25 cellular contexts compared by ENCODE assay signal in genomic region chr9:121781701-121782464, GRCh38.
A peak's percentile ranks its signal among the peaks of the same experiment; 100 is the strongest.
DNase-seq lines count a peak whose midpoint lies in the region; ATAC-seq and TF ChIP-seq lines count a peak whose summit lies in the region.
"Had no signal": no experiment of that assay in that cellular context is flagged by ENCODE, and none has a peak within 500 bp of the region (broad histone marks: within the 10 kb centered on the region; RNA-seq: fewer than 3 reads in every experiment).

No MANE protein-coding gene starts in this region.

- H3K27ac ChIP-seq in endodermal cell (ENCODE audit: low read depth, low read length) (no peak overlapping the region), osteoblast (ENCODE audit: low read depth, low read length) (no peak overlapping the region), A673 (ENCODE audit: low read depth, low read length, poor library complexity, severe bottlenecking) (no peak overlapping the region)
- H3K27ac ChIP-seq: body of pancreas, parathyroid adenoma, VCaP had no signal

- intact Hi-C loops in A673 (cut with micrococcal nuclease; ENCODE audit: unreplicated experiment) = no loop called here

- H3K27ac Mint-ChIP-seq in endodermal cell (no peak overlapping the region), progenitor cell of endocrine pancreas (no peak overlapping the region)
- H3K27ac Mint-ChIP-seq: activated CD4-positive, alpha-beta T cell treated with anti-CD3 and anti-CD28 coated beads, Interleukin-2, amount 10 ng/mL, durations not matched to agents 24 days and 14 days had no signal

- BruUV-seq in A673 (replicated peaks; lab: Mats Ljungman, UMichigan) = no TSS peak

- CTCF ChIA-PET in A673 (lab: Charles Lee) = no interaction called here

- POLR2A ChIA-PET in A673 (lab: Charles Lee; ENCODE audit: low non-redundant PET) = no interaction called here

- no peaks in the 10 kb centered on the region for H4K20me1 ChIP-seq in osteoblast (ENCODE audit: insufficient read depth, low read length)

- WGBS in endodermal cell (ENCODE audit: insufficient coverage in 1 of 2, insufficient read length in 1 of 2), 2 experiments = 93 to 100% methylated on average over 3 to 17 of the region's 17 CpGs

- H3K4me3 Mint-ChIP-seq in endodermal cell = no peak overlapping the region
- H3K4me3 Mint-ChIP-seq in progenitor cell of endocrine pancreas (ENCODE audit: low read depth) = no peak overlapping the region
- H3K4me3 Mint-ChIP-seq: activated CD4-positive, alpha-beta T cell treated with anti-CD3 and anti-CD28 coated beads, Interleukin-2, amount 10 ng/mL, durations not matched to agents 24 days and 14 days; nephron had no signal

- no peaks in the 10 kb centered on the region for H3K27me3 Mint-ChIP-seq in endodermal cell (ENCODE audit: insufficient read depth)
- no peaks in the 10 kb centered on the region for H3K27me3 Mint-ChIP-seq in progenitor cell of endocrine pancreas

- H3K9ac ChIP-seq in endodermal cell (ENCODE audit: extremely low read depth, low read length, poor library complexity, severe bottlenecking) = no peak overlapping the region
- H3K9ac ChIP-seq: parathyroid adenoma had no signal

- no peak for ATAC-seq in SK-N-SH treated with all-trans-retinoic acid at 6 μM for 48 hours
- ATAC-seq: body of pancreas; gastroesophageal sphincter; stimulated activated naive CD8-positive, alpha-beta T cell treated with anti-CD3 and anti-CD28 coated beads, Interleukin-15, Interleukin-2, amounts not matched to agents 100 U/mL and 50 U/mL, for 24 hours had no signal

- H3K4me1 ChIP-seq in BE2C = peaks cover 25% of the 10 kb centered on the region
- no peaks in the 10 kb centered on the region for H3K4me1 ChIP-seq in endodermal cell (ENCODE audit: control insufficient read depth, insufficient read depth, low read length)
- H3K4me1 ChIP-seq in osteoblast (ENCODE audit: insufficient read depth, low read length) = no peaks in the 10 kb centered on the region
- no peaks in the 10 kb centered on the region for H3K4me1 ChIP-seq in A673 (ENCODE audit: insufficient read depth, low read length, poor library complexity, severe bottlenecking)
- H3K4me1 ChIP-seq: body of pancreas, HAP-1, parathyroid adenoma had no signal

- no peak overlapping the region for H3K4me2 ChIP-seq in osteoblast (ENCODE audit: insufficient read depth, low read length)

- H2AFZ ChIP-seq in osteoblast (ENCODE audit: low read length) = no peak overlapping the region
- H2AFZ ChIP-seq: parathyroid adenoma had no signal

- H3K4me3 ChIP-seq in BE2C (ENCODE audit: low read depth, low read length) (no peak overlapping the region), endodermal cell (ENCODE audit: low read length) (no peak overlapping the region), osteoblast (ENCODE audit: insufficient read depth, low read length) (no peak overlapping the region), A673 (ENCODE audit: low read depth, low read length, poor library complexity, severe bottlenecking) (no peak overlapping the region)
- H3K4me3 ChIP-seq: body of pancreas, gastroesophageal sphincter, HAP-1 had no signal

- H3K27me3 ChIP-seq in BE2C (no peaks in the 10 kb centered on the region), endodermal cell (ENCODE audit: control insufficient read depth, insufficient read depth, low read length, poor library complexity, severe bottlenecking) (no peaks in the 10 kb centered on the region), osteoblast (ENCODE audit: insufficient read depth, low read length) (no peaks in the 10 kb centered on the region), A673 (replicated peaks; ENCODE audit: insufficient read depth, low read depth, low read length, poor library complexity) (no peaks in the 10 kb centered on the region)
- H3K27me3 ChIP-seq: body of pancreas, gastroesophageal sphincter had no signal

- H3K4me1 Mint-ChIP-seq in endodermal cell (peaks cover 13% of the 10 kb centered on the region), progenitor cell of endocrine pancreas (ENCODE audit: low read depth) (peaks cover 2% of the 10 kb centered on the region)

- H3K36me3 ChIP-seq in BE2C (peaks cover 35% of the 10 kb centered on the region), endodermal cell (ENCODE audit: control insufficient read depth, insufficient read depth, low read length) (peaks cover 38% of the 10 kb centered on the region), osteoblast (ENCODE audit: insufficient read depth, low read length) (peaks cover 8% of the 10 kb centered on the region), A673 (ENCODE audit: insufficient read depth, low read length, poor library complexity, severe bottlenecking) (peaks cover 11% of the 10 kb centered on the region)

- peaks cover 2% of the 10 kb centered on the region for H3K79me2 ChIP-seq in osteoblast (ENCODE audit: insufficient read depth, low read length)
- H3K79me2 ChIP-seq: parathyroid adenoma had no signal

- DNase-seq in BE2C (peak; percentile 5), G401 (ENCODE audit: low spot score) (peak; percentile 22), endodermal cell (peak; percentile 39), osteoblast (ENCODE audit: insufficient read length, low spot score, missing footprints) (peak; percentile 85), A673 (ENCODE audit: low spot score) (no peak), progenitor cell of endocrine pancreas (ENCODE audit: low spot score, unreplicated experiment) (no peak)
- DNase-seq: activated CD4-positive, alpha-beta T cell treated with anti-CD3 and anti-CD28 coated beads, Interleukin-2, amount 10 ng/mL, durations not matched to agents 24 days and 14 days; activated naive CD4-positive, alpha-beta T cell; body of pancreas; C1 segment of cervical spinal cord; COR-L47; hippocampal formation; MM.1S; NCI-H1417; NCI-H2029 treated with DMSO at 0.1 percent for 48 hours; NCI-H345; SIG-M5; small intestine; stimulated activated naive CD8-positive, alpha-beta T cell treated with anti-CD3 and anti-CD28 coated beads, Interleukin-15, Interleukin-2, amounts not matched to agents 100 U/mL and 50 U/mL, for 24 hours had no signal

- no peak for TF ChIP-seq CTCF in BE2C (IDR thresholded peaks at IDR 0.05; ENCODE audit: low read depth, low read length)
- TF ChIP-seq CTCF in endodermal cell (conservative IDR thresholded peaks at IDR 0.05) = no peak
- TF ChIP-seq CTCF in osteoblast (IDR thresholded peaks at IDR 0.05; ENCODE audit: extremely low read depth, low read depth, low read length) = no peak
- TF ChIP-seq CTCF in A673 (conservative IDR thresholded peaks at IDR 0.05; ENCODE audit: low read depth, low read length) = no peak
- TF ChIP-seq CTCF in progenitor cell of endocrine pancreas (IDR thresholded peaks at IDR 0.05; ENCODE audit: unreplicated experiment) = no peak

- H3K36me3 Mint-ChIP-seq in endodermal cell (ENCODE audit: low read depth) = peaks cover 53% of the 10 kb centered on the region
- peaks cover 29% of the 10 kb centered on the region for H3K36me3 Mint-ChIP-seq in progenitor cell of endocrine pancreas (ENCODE audit: insufficient read depth)

- H3K9me3 Mint-ChIP-seq in endodermal cell (peaks cover 1% of the 10 kb centered on the region), progenitor cell of endocrine pancreas (ENCODE audit: low read depth) (no peaks in the 10 kb centered on the region)
- H3K9me3 Mint-ChIP-seq: activated CD4-positive, alpha-beta T cell treated with anti-CD3 and anti-CD28 coated beads, Interleukin-2, amount 10 ng/mL, durations not matched to agents 24 days and 14 days had no signal

- H3K9me3 ChIP-seq in BE2C (no peaks in the 10 kb centered on the region), endodermal cell (ENCODE audit: control insufficient read depth, low read length) (peaks cover 5% of the 10 kb centered on the region), osteoblast (ENCODE audit: low read depth, low read length) (peaks cover 1% of the 10 kb centered on the region), A673 (ENCODE audit: low read depth, low read length, poor library complexity, severe bottlenecking) (peaks cover 4% of the 10 kb centered on the region)
- H3K9me3 ChIP-seq: body of pancreas, HAP-1 had no signal

- in situ Hi-C loops in G401 (cut with HindIII; ENCODE audit: low sequenced_read_pairs) = no loop called here

TF ChIP-seq in SK-N-SH treated with all-trans-retinoic acid at 6 μM for 48 hours, 23 proteins besides CTCF, POLR2A, EP300 and RAD21 (continues in another document):
- TF ChIP-seq GLIS3 (CRISPR knock-in tag; IDR thresholded peaks at IDR 0.05) (no peak), TOX (CRISPR knock-in tag; IDR thresholded peaks at IDR 0.05; ENCODE audit: borderline replicate concordance) (no peak), PPARA (CRISPR knock-in tag; IDR thresholded peaks at IDR 0.05; ENCODE audit: borderline replicate concordance) (no peak), ZFP30 (CRISPR knock-in tag; IDR thresholded peaks at IDR 0.05) (no peak), ZNF8 (CRISPR knock-in tag; IDR thresholded peaks at IDR 0.05) (no peak), CSDC2 (CRISPR knock-in tag; IDR thresholded peaks at IDR 0.05) (no peak), RARB (CRISPR knock-in tag; IDR thresholded peaks at IDR 0.05) (no peak), CSRNP3 (CRISPR knock-in tag; IDR thresholded peaks at IDR 0.05) (no peak), POU6F1 (CRISPR knock-in tag; IDR thresholded peaks at IDR 0.05; ENCODE audit: borderline replicate concordance, low read depth) (no peak), ZC3H10 (CRISPR knock-in tag; IDR thresholded peaks at IDR 0.05) (no peak)

Comparison
In these comparisons a context has a peak if more than half of its experiments do, and no peak if none do; other contexts are left out.
1. DNase-seq: peak in BE2C (single experiment), G401 (single experiment), endodermal cell (single experiment) and osteoblast (single experiment); none in A673 (single experiment) and progenitor cell of endocrine pancreas (single experiment).